In the genomic region with DNA sequence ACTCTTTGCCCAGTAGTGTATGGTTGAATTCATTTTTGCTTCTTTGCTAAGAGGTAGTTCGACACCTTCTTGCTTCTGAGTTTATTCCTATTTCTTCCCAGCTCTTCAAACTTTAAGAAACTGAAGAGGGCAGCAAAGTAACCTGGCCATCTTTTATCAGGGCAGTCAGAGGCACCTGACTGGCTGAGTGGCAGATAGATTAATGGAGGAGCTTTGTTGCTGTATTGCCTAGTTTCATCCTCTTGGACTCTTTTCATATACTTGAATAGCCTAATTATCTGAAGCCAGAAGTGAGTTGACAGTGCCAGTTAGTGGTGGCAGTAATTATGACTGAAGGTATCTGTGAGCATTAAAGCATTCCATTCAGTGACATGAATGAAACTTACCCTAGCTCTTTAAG, we compare ENCODE assay signal across 17 cellular contexts.
DNase-seq lines count a peak whose midpoint lies in the region; ATAC-seq and TF ChIP-seq lines count a peak whose summit lies in the region.
"Had no signal": no experiment of that assay in that cellular context is flagged by ENCODE, and none has a peak within 500 bp of the region (broad histone marks: within the 10 kb centered on the region; RNA-seq: fewer than 3 reads in every experiment).

No MANE protein-coding gene starts in this region.

- no peak for TF ChIP-seq POLR2A in sigmoid colon (IDR thresholded peaks at IDR 0.05)

- no peaks in the 10 kb centered on the region for H3F3A ChIP-seq in PC-9 (ENCODE audit: insufficient read depth, low read depth)

- CTCF ChIA-PET in PC-9 (lab: Charles Lee): interaction anchor here (1.0 kb wide), 1 partner anchor 72 kb away, joined by 4 read pairs; no protein-coding TSS in a partner anchor

- H3K27me3 ChIP-seq in right atrium auricular region (no peaks in the 10 kb centered on the region), PC-9 (ENCODE audit: insufficient read depth, low read depth) (no peaks in the 10 kb centered on the region), sigmoid colon (no peaks in the 10 kb centered on the region), colonic mucosa (no peaks in the 10 kb centered on the region)
- H3K27me3 ChIP-seq: heart right ventricle had no signal

- H3K9me3 ChIP-seq in right atrium auricular region (no peaks in the 10 kb centered on the region), PC-9 (ENCODE audit: insufficient read depth, low read depth) (no peaks in the 10 kb centered on the region), sigmoid colon (no peaks in the 10 kb centered on the region), colonic mucosa (no peaks in the 10 kb centered on the region)
- H3K9me3 ChIP-seq: heart right ventricle had no signal

- H3K9ac ChIP-seq in colonic mucosa (ENCODE audit: low read depth in 2 of 2, low read length in 2 of 2): no peak overlapping the region

- intact Hi-C loops in Right ventricle myocardium inferior (cut with DNase I): no loop called here
- intact Hi-C loops in PC-9 (cut with micrococcal nuclease; ENCODE audit: unreplicated experiment): no loop called here
- intact Hi-C loops in sigmoid colon (cut with DNase I): no loop called here
- intact Hi-C loops in colonic mucosa (cut with DNase I): loop anchor here (10.0 kb wide), 1 partner anchor 69 kb away; no protein-coding TSS in a partner anchor

- DNase-seq in Right ventricle myocardium inferior (ENCODE audit: missing footprints) (no peak), right atrium auricular region (ENCODE audit: low spot score) (no peak), PC-9 (no peak), epithelial cell of esophagus (ENCODE audit: low read depth) (peak; percentile 36), retinal pigment epithelial cell (ENCODE audit: low read depth) (no peak), sigmoid colon (no peak), colonic mucosa (no peak)
- DNase-seq: activated effector memory CD4-positive, alpha-beta T cell treated with Interleukin-2 at 50 U/mL for 16 hours; aorta; GDM1; heart right ventricle; IMR-90; kidney glomerular epithelial cell; NCI-H2107; NK-92 treated with Interleukin-12 subunit alpha and Interleukin-12 subunit beta, amount 100 ng/mL, for 24 hours; posterior cingulate gyrus had no signal

- no peaks in the 10 kb centered on the region for H3K9me2 ChIP-seq in PC-9 (ENCODE audit: insufficient read depth)

- no TSS peak for BruUV-seq in PC-9 (replicated peaks; lab: Mats Ljungman, UMichigan)

- H3K4me1 ChIP-seq in right atrium auricular region: no peaks in the 10 kb centered on the region
- H3K4me1 ChIP-seq in PC-9 (replicated peaks; ENCODE audit: insufficient read depth): no peaks in the 10 kb centered on the region
- peaks cover 0 to 13% (median 9%) of the 10 kb centered on the region in 4 donors for H3K4me1 ChIP-seq in sigmoid colon
- no peaks in the 10 kb centered on the region for H3K4me1 ChIP-seq in colonic mucosa

- TF ChIP-seq CTCF in right atrium auricular region (IDR thresholded peaks at IDR 0.05) (no peak), PC-9 (conservative IDR thresholded peaks at IDR 0.05) (no peak), epithelial cell of esophagus (IDR thresholded peaks at IDR 0.05; ENCODE audit: insufficient read depth, low read depth, low read length, missing control alignments) (peak; percentile 29), retinal pigment epithelial cell (conservative IDR thresholded peaks at IDR 0.05; ENCODE audit: low read depth, low read length) (peak; percentile 8), sigmoid colon (IDR thresholded peaks at IDR 0.05) (no peak), colonic mucosa (IDR thresholded peaks at IDR 0.05) (no peak)

- TF ChIP-seq EP300 in sigmoid colon (IDR thresholded peaks at IDR 0.05): no peak

- no peaks in the 10 kb centered on the region for H4K20me1 ChIP-seq in PC-9 (ENCODE audit: insufficient read depth)

- H3K79me2 ChIP-seq in PC-9 (ENCODE audit: low read depth): no peaks in the 10 kb centered on the region

- no peak overlapping the region for H2AFZ ChIP-seq in PC-9

- peaks cover 22% of the 10 kb centered on the region for H3K36me3 ChIP-seq in right atrium auricular region
- no peaks in the 10 kb centered on the region; the same call in 1 of the 2 replicates for H3K36me3 ChIP-seq in PC-9 (ENCODE audit: low read depth)
- peaks cover 4 to 65% (median 14%) of the 10 kb centered on the region in 4 donors for H3K36me3 ChIP-seq in sigmoid colon
- H3K36me3 ChIP-seq in colonic mucosa: peaks cover 5% of the 10 kb centered on the region

- no peak overlapping the region for H3K4me2 ChIP-seq in PC-9

- H3K4me3 ChIP-seq in right atrium auricular region (no peak overlapping the region), PC-9 (no peak overlapping the region), epithelial cell of esophagus (ENCODE audit: low read length) (no peak overlapping the region), retinal pigment epithelial cell (ENCODE audit: low read length) (no peak overlapping the region), sigmoid colon (no peak overlapping the region), colonic mucosa (no peak overlapping the region)
- H3K4me3 ChIP-seq: heart right ventricle had no signal

- no peak overlapping the region for H3K27ac ChIP-seq in right atrium auricular region
- 0 out of 2 replicates have a peak overlapping the region, but pooled peaks have one; percentile 12 for H3K27ac ChIP-seq in PC-9
- no peak overlapping the region for H3K27ac ChIP-seq in sigmoid colon
- H3K27ac ChIP-seq in colonic mucosa: no peak overlapping the region
- H3K27ac ChIP-seq: heart right ventricle had no signal

- ATAC-seq in Right ventricle myocardium inferior (peak; percentile 20), GM21526 (IDR thresholded peaks at IDR 0.05; ENCODE audit: low FRiP score, unreplicated experiment) (no peak)

- WGBS in sigmoid colon, 2 donors: 95 to 97% methylated on average over 1 of the region's 1 CpG

- POLR2A ChIA-PET in PC-9 (lab: Charles Lee; ENCODE audit: unreplicated experiment): no interaction called here

Comparison
In these comparisons a context has a peak if more than half of its experiments do, and no peak if none do; other contexts are left out.
1. CTCF ChIP-seq: peak in epithelial cell of esophagus (single experiment) and retinal pigment epithelial cell (single experiment); none in right atrium auricular region (0 of 2), PC-9 (single experiment), sigmoid colon (0 of 4) and colonic mucosa (single experiment).